Comparison of ENCODE assay signal across 25 cellular contexts in the genomic region with DNA sequence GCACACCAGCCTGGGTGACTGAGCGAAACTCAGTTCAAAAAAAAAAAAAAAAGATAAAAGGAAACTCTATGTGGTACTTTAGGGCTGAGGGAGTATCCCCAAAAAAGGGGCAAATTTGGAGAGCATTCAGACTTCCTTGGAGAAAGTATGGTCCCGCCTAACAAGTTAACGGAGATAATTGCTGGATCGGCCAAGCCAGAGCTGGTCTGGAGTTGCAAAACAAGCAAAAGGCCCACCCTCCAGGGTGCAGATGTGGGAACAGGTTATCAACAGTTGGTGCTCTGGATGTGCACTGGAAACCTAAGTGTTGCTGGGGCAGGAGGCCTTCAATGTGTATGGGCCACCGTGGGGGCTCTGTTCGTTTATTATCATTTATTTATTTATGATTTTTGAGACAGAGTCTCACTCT. TPM values are rescaled to one million over a fixed set of nuclear protein-coding genes. Genes with fewer than 3 reads are reported as not detected.
DNase-seq lines count a peak whose midpoint lies in the region; ATAC-seq, FAIRE-seq and TF ChIP-seq lines count a peak whose summit lies in the region.
"Had no signal": no experiment of that assay in that cellular context is flagged by ENCODE, and none has a peak within 500 bp of the region (broad histone marks: within the 10 kb centered on the region; RNA-seq: fewer than 3 reads in every experiment).

No MANE protein-coding gene starts in this region.

- H3K27ac ChIP-seq in A549 = no peak overlapping the region
- H3K27ac ChIP-seq in CD4-positive, CD25-positive, alpha-beta regulatory T cell (ENCODE audit: insufficient read depth, low read length, poor library complexity, severe bottlenecking) = no peak overlapping the region
- no peak overlapping the region for H3K27ac ChIP-seq in K562 (ENCODE audit: extremely low read depth, low read depth, low read length)
- no peak overlapping the region for H3K27ac ChIP-seq in naive thymus-derived CD4-positive, alpha-beta T cell (ENCODE audit: low read depth, low read length)
- H3K27ac ChIP-seq: C4-2B, Peyer's patch, transverse colon had no signal

- H3K36me3 ChIP-seq in CD4-positive, CD25-positive, alpha-beta regulatory T cell (ENCODE audit: control insufficient read depth, insufficient read depth, low read length) = peaks cover 22% of the 10 kb centered on the region
- H3K36me3 ChIP-seq in K562 (ENCODE audit: control insufficient read depth, insufficient read depth, low read length) = no peaks in the 10 kb centered on the region
- peaks cover 0 to 23% (median 8%) of the 10 kb centered on the region in 3 experiments for H3K36me3 ChIP-seq in naive thymus-derived CD4-positive, alpha-beta T cell (ENCODE audit: control insufficient read depth in 2 of 3, insufficient read depth in 3 of 3, low read length in 3 of 3)

- TF ChIP-seq CTCF in A549 (IDR thresholded peaks at IDR 0.05) = no peak
- TF ChIP-seq CTCF in K562 (IDR thresholded peaks at IDR 0.05 in 2 of 3, conservative IDR thresholded peaks at IDR 0.05 in 1 of 3; ENCODE audit: insufficient read depth in 2 of 3, low read depth in 1 of 3, low read length in 3 of 3) = no peak

- H3K36me3 Mint-ChIP-seq in CD4-positive, CD25-positive, alpha-beta regulatory T cell = peaks cover 10% of the 10 kb centered on the region
- H3K36me3 Mint-ChIP-seq in naive thymus-derived CD4-positive, alpha-beta T cell = peaks cover 0 to 11% (median 5%) of the 10 kb centered on the region in 5 donors
- H3K36me3 Mint-ChIP-seq: activated CD4-positive, alpha-beta memory T cell treated with anti-CD3 and anti-CD28 coated beads for 36 hours; activated naive CD8-positive, alpha-beta T cell had no signal

- ATAC-seq in A549 (no peak; a peak in 1 of 6 replicates), K562 (no peak), HG02970 (IDR thresholded peaks at IDR 0.05; ENCODE audit: low FRiP score, unreplicated experiment) (no peak), HG02840 (IDR thresholded peaks at IDR 0.05; ENCODE audit: low FRiP score, unreplicated experiment) (no peak), GM21390 (IDR thresholded peaks at IDR 0.05; ENCODE audit: unreplicated experiment) (no peak)
- no peak for ATAC-seq in CD4-positive, CD25-positive, alpha-beta regulatory T cell (ENCODE audit: low read depth in 2 of 2)
- no peak for ATAC-seq in naive thymus-derived CD4-positive, alpha-beta T cell

- DNase-seq in A549 (ENCODE audit: low read depth in 1 of 2, low spot score in 1 of 2) (no peak), K562 (ENCODE audit: extremely low read depth in 1 of 4, low spot score in 3 of 4) (no peak)
- peak in 1 of 3 donors; percentile 69 for DNase-seq in CD4-positive, CD25-positive, alpha-beta regulatory T cell
- DNase-seq in naive thymus-derived CD4-positive, alpha-beta T cell = no peak
- DNase-seq: activated CD4-positive, alpha-beta memory T cell treated with anti-CD3 and anti-CD28 coated beads for 36 hours; activated CD4-positive, CD25-positive, alpha-beta regulatory T cell treated with anti-CD3 and anti-CD28 coated beads, Interleukin-2, amount 50 U/mL, for 72 hours; activated CD8-positive, alpha-beta memory T cell treated with anti-CD3 and anti-CD28 coated beads, Interleukin-2, amount 50 U/mL, for 4 hours; NCI-H1105 treated with DMSO at 0.1 percent for 48 hours; NCI-H1930; NCI-H69; occipital lobe; Peyer's patch; stimulated activated CD4-positive, alpha-beta T cell treated with anti-CD3 and anti-CD28 coated beads, Interleukin-2, amount 100 ng/mL, for 24 hours; transverse colon had no signal

- WGBS in A549 (ENCODE audit: missing lambda C conversion rate) = 72% methylated on average over 6 of the region's 6 CpGs
- 26% methylated on average over 6 of the region's 6 CpGs for WGBS in K562 (ENCODE audit: insufficient coverage, low coverage, missing lambda C conversion rate)

- TF ChIP-seq EP300 in A549 (IDR thresholded peaks at IDR 0.05) = no peak
- no peak for TF ChIP-seq EP300 in K562 (IDR thresholded peaks at IDR 0.05; ENCODE audit: low read length)

- CTCF ChIA-PET in A549 (lab: Yijun Ruan, JAX) = interaction anchor here (0.7 to 2.1 kb wide), 12 partner anchors 8 to 63 kb away, joined by 3 to 13 read pairs (median 4); no protein-coding TSS in a partner anchor
- CTCF ChIA-PET in K562 (lab: Yijun Ruan, JAX; ENCODE audit: low intra/inter-chr PET ratio) = interaction anchor here (0.6 kb wide), 1 partner anchor 34 kb away, joined by 4 read pairs; no protein-coding TSS in a partner anchor
- CTCF ChIA-PET in naive thymus-derived CD4-positive, alpha-beta T cell (lab: Charles Lee) = interaction anchor here (0.7 to 2.3 kb wide), 3 partner anchors 8 to 361 kb away, joined by 5 to 6 read pairs (median 5); no protein-coding TSS in a partner anchor

- H3K4me3 ChIP-seq in A549 = no peak overlapping the region
- no peak overlapping the region for H3K4me3 ChIP-seq in CD4-positive, CD25-positive, alpha-beta regulatory T cell (ENCODE audit: low read depth, low read length)
- no peak overlapping the region for H3K4me3 ChIP-seq in K562
- H3K4me3 ChIP-seq in naive thymus-derived CD4-positive, alpha-beta T cell (ENCODE audit: low read length) = no peak overlapping the region
- H3K4me3 ChIP-seq: Peyer's patch, smooth muscle cell, transverse colon had no signal

- H3K9me3 ChIP-seq in A549 (no peaks in the 10 kb centered on the region), K562 (replicated peaks; ENCODE audit: control insufficient read depth, insufficient read depth, low read depth, low read length) (no peaks in the 10 kb centered on the region)
- no peaks in the 10 kb centered on the region for H3K9me3 ChIP-seq in CD4-positive, CD25-positive, alpha-beta regulatory T cell (ENCODE audit: control insufficient read depth in 2 of 2, low read length in 2 of 2)
- no peaks in the 10 kb centered on the region for H3K9me3 ChIP-seq in naive thymus-derived CD4-positive, alpha-beta T cell (ENCODE audit: control insufficient read depth in 2 of 3, low read length in 3 of 3)
- H3K9me3 ChIP-seq: Peyer's patch, transverse colon had no signal

- BruUV-seq in K562 (replicated peaks; lab: Mats Ljungman, UMichigan) = no TSS peak

- H3K4me1 ChIP-seq in A549 (peaks cover 39% of the 10 kb centered on the region), K562 (replicated peaks in 1 of 2; ENCODE audit: control insufficient read depth in 2 of 2, insufficient read depth in 2 of 2, low read length in 2 of 2) (peaks cover 15 to 44% of the 10 kb centered on the region in 2 experiments; a peak in 4 of 5 replicates)
- peaks cover 19% of the 10 kb centered on the region for H3K4me1 ChIP-seq in CD4-positive, CD25-positive, alpha-beta regulatory T cell (ENCODE audit: control insufficient read depth, insufficient read depth, low read length, poor library complexity, severe bottlenecking)
- H3K4me1 ChIP-seq in naive thymus-derived CD4-positive, alpha-beta T cell (ENCODE audit: control insufficient read depth in 2 of 2, insufficient read depth in 2 of 2, low read length in 2 of 2) = peaks cover 4 to 27% of the 10 kb centered on the region in 2 donors

- peak overlapping the region in 2 of 3 donors; percentile 65 to 86 for H3K27ac Mint-ChIP-seq in CD4-positive, CD25-positive, alpha-beta regulatory T cell
- peak overlapping the region in 5 of 9 donors; percentile 1 to 86 (median 64) for H3K27ac Mint-ChIP-seq in naive thymus-derived CD4-positive, alpha-beta T cell
- H3K27ac Mint-ChIP-seq: activated CD4-positive, alpha-beta memory T cell treated with anti-CD3 and anti-CD28 coated beads for 36 hours; activated naive CD8-positive, alpha-beta T cell; activated T-helper 2 cell treated with anti-CD3 and anti-CD28 coated beads, Interferon-gamma antibody, Interleukin-2, Interleukin-4, amounts not matched to agents 10 μg/mL and 5 μg/mL and 100 μg/mL, durations not matched to agents 14 hours and 24 hours and 36 hours had no signal

- no peak overlapping the region for H2AFZ ChIP-seq in K562 (ENCODE audit: low read depth, low read length)

- peak overlapping the region; percentile 29 to 98 (median 60) for H3K4me3 Mint-ChIP-seq in CD4-positive, CD25-positive, alpha-beta regulatory T cell
- H3K4me3 Mint-ChIP-seq in naive thymus-derived CD4-positive, alpha-beta T cell = peak overlapping the region in 2 of 10 donors; percentile 7 to 16
- H3K4me3 Mint-ChIP-seq: activated CD4-positive, alpha-beta memory T cell treated with anti-CD3 and anti-CD28 coated beads for 36 hours; activated naive CD8-positive, alpha-beta T cell; dendritic cell treated with granulocyte-macrophage colony-stimulating factor and Interleukin-4, amounts not matched to agents 40 ng/mL and 50 ng/mL, for 4 days had no signal

- intact Hi-C loops in K562 (cut with micrococcal nuclease) = no loop called here
- intact Hi-C loops in naive thymus-derived CD4-positive, alpha-beta T cell (cut with micrococcal nuclease) = loop anchor here in 1 of 2 donors (5.0 kb wide), 1 partner anchor 141 kb away; no protein-coding TSS in a partner anchor

- peaks cover 3% of the 10 kb centered on the region for H3K9me1 ChIP-seq in K562 (ENCODE audit: control insufficient read depth, insufficient read depth, low read length)

- peaks cover 31% of the 10 kb centered on the region for H3K27me3 Mint-ChIP-seq in CD4-positive, CD25-positive, alpha-beta regulatory T cell
- no peaks in the 10 kb centered on the region for H3K27me3 Mint-ChIP-seq in naive thymus-derived CD4-positive, alpha-beta T cell
- H3K27me3 Mint-ChIP-seq: activated CD4-positive, alpha-beta memory T cell treated with anti-CD3 and anti-CD28 coated beads for 36 hours; activated naive CD8-positive, alpha-beta T cell; dendritic cell treated with granulocyte-macrophage colony-stimulating factor and Interleukin-4, amounts not matched to agents 40 ng/mL and 50 ng/mL, for 4 days had no signal

- H3K27me3 ChIP-seq in CD4-positive, CD25-positive, alpha-beta regulatory T cell (ENCODE audit: control insufficient read depth, insufficient read depth, low read length) = no peaks in the 10 kb centered on the region
- H3K27me3 ChIP-seq in K562 (ENCODE audit: control insufficient read depth in 2 of 2, insufficient read depth in 2 of 2, low read length in 2 of 2) = no peaks in the 10 kb centered on the region
- H3K27me3 ChIP-seq in naive thymus-derived CD4-positive, alpha-beta T cell (ENCODE audit: control insufficient read depth in 2 of 2, insufficient read depth in 2 of 2, low read length in 2 of 2) = no peaks in the 10 kb centered on the region
- H3K27me3 ChIP-seq: Peyer's patch, transverse colon had no signal

- H3K4me1 Mint-ChIP-seq in CD4-positive, CD25-positive, alpha-beta regulatory T cell = peaks cover 0 to 37% (median 15%) of the 10 kb centered on the region in 4 donors
- H3K4me1 Mint-ChIP-seq in naive thymus-derived CD4-positive, alpha-beta T cell = peaks cover 10 to 28% (median 20%) of the 10 kb centered on the region in 7 donors

- FAIRE-seq in A549 (lab: Jason Lieb, UNC) (no peak), K562 (lab: Jason Lieb, UNC) (peak; percentile 48)
- FAIRE-seq: astrocyte, H54, TTC549 had no signal

- TF ChIP-seq POLR2A in A549 (IDR thresholded peaks at IDR 0.05; ENCODE audit: low read length) = no peak
- no peak for TF ChIP-seq POLR2A in K562 (conservative IDR thresholded peaks at IDR 0.05)

- H3K9me3 Mint-ChIP-seq in CD4-positive, CD25-positive, alpha-beta regulatory T cell = peaks cover 0 to 18% (median 0%) of the 10 kb centered on the region in 7 donors
- peaks cover 0 to 68% (median 0%) of the 10 kb centered on the region in 11 donors for H3K9me3 Mint-ChIP-seq in naive thymus-derived CD4-positive, alpha-beta T cell
- H3K9me3 Mint-ChIP-seq: activated CD4-positive, alpha-beta memory T cell treated with anti-CD3 and anti-CD28 coated beads for 36 hours; activated T-helper 2 cell treated with anti-CD3 and anti-CD28 coated beads, Interferon-gamma antibody, Interleukin-2, Interleukin-4, amounts not matched to agents 10 μg/mL and 5 μg/mL and 100 μg/mL, durations not matched to agents 14 hours and 24 hours and 36 hours; dendritic cell treated with granulocyte-macrophage colony-stimulating factor and Interleukin-4, amounts not matched to agents 40 ng/mL and 50 ng/mL, for 4 days had no signal

- no peak overlapping the region for H3K4me2 ChIP-seq in A549
- no peak overlapping the region for H3K4me2 ChIP-seq in K562 (ENCODE audit: insufficient read depth, low read length)
- H3K4me2 ChIP-seq: smooth muscle cell had no signal

- H4K20me1 ChIP-seq in K562 (replicated peaks; ENCODE audit: control insufficient read depth, insufficient read depth, low read length) = no peaks in the 10 kb centered on the region; the same call in 1 of the 2 replicates

- in situ Hi-C loops in K562 (cut with MboI) = loop anchor here (5.0 kb wide), 1 partner anchor 136 kb away; no protein-coding TSS in a partner anchor

- POLR2A ChIA-PET in A549 (lab: Yijun Ruan, JAX) = no interaction called here
- POLR2A ChIA-PET in K562 (lab: Yijun Ruan, JAX) = interaction anchor here (0.6 to 5.7 kb wide), 4 partner anchors 8 to 59 kb away, joined by 3 to 45 read pairs (median 6); a partner anchor contains a TSS
- POLR2A ChIA-PET in naive thymus-derived CD4-positive, alpha-beta T cell (lab: Charles Lee) = interaction anchor here (1.0 to 4.2 kb wide), 3 partner anchors 8 to 58 kb away, joined by 3 to 30 read pairs (median 3); a partner anchor contains a TSS

- no peak overlapping the region for H3K9ac ChIP-seq in K562 (ENCODE audit: insufficient read depth in 1 of 2, low read depth in 2 of 2, low read length in 2 of 2)

- TF ChIP-seq RAD21 in A549 (conservative IDR thresholded peaks at IDR 0.05 in 1 of 2, IDR thresholded peaks at IDR 0.05 in 1 of 2) (no peak), K562 (CRISPR knock-in tag; conservative IDR thresholded peaks at IDR 0.05 in 1 of 2, IDR thresholded peaks at IDR 0.05 in 1 of 2) (no peak)

- no peaks in the 10 kb centered on the region for H3K79me2 ChIP-seq in K562 (ENCODE audit: control insufficient read depth, insufficient read depth, low read length)

RNA-seq across cellular contexts. Expression of a gene that starts 2.8 kb away (rescaled TPM):
- polyA plus RNA-seq in A549 (2011; rRNA removed) = 0.34 and 0.63 TPM in 2 replicates
- 0.17 and 0.21 TPM in 2 replicates for polyA plus RNA-seq in A549 (2012; cell fraction: cytosol; rRNA removed)
- polyA plus RNA-seq in A549 (2012; cell fraction: nucleus; rRNA removed) = 2.2 and 2.4 TPM in 2 replicates
- 0.49 to 0.64 TPM (median 0.50 TPM) in 3 replicates for polyA plus RNA-seq in A549 (2017; fragmentation: RNase III; extraction: RNeasy Plus Mini Kit Qiagen cat#74134 plus additional on column Dnase treatment)
- 1.5 and 2.2 TPM in 2 replicates for polyA minus RNA-seq in A549 (2011; rRNA and poly(A)+ RNA removed)
- 26.5 TPM for total RNA-seq in CD4-positive, CD25-positive, alpha-beta regulatory T cell
- polyA plus RNA-seq in CD4-positive, CD25-positive, alpha-beta regulatory T cell = under 1 TPM in 3 of 4 donors, not detected in 1; 0.03 to 0.28 (median 0.16) TPM
- 0.35 and 0.67 TPM in 2 replicates for total RNA-seq in K562 (2011; cell fraction: chromatin; rRNA removed; ENCODE audit: low replicate concordance)
- 0.17 and 0.39 TPM in 2 replicates for total RNA-seq in K562 (2011; cell fraction: nucleolus; rRNA removed)
- total RNA-seq in K562 (2011; cell fraction: nucleoplasm; rRNA removed) = 0.29 and 0.38 TPM in 2 replicates
- total RNA-seq in K562 (2014; rRNA removed) = 0.04 and 0.05 TPM in 2 replicates
- 0.04 TPM in 1 of 2 replicates, not detected in the other for total RNA-seq in K562 (2014; rRNA removed; fragmentation: Illumina TruSeq; extraction: Trizol)
- total RNA-seq in K562 (2015; rRNA removed; fragmentation: Illumina TruSeq; extraction: Trizol) = 0.04 and 0.07 TPM in 2 replicates
- total RNA-seq in K562 (2021) = 0.07 and 0.16 TPM in 2 replicates
- polyA plus RNA-seq in K562 (2011; rRNA removed) = 0.01 and 0.03 TPM in 2 replicates
- polyA plus RNA-seq in K562 (2011; cell fraction: cytosol; rRNA removed) = 0.01 TPM in 1 of 2 replicates, not detected in the other
- polyA plus RNA-seq in K562 (2011; cell fraction: nucleus; rRNA removed) = 0.06 and 0.33 TPM in 2 replicates
- 0.05 and 0.35 TPM in 2 replicates for polyA plus RNA-seq in K562 (2012)
- polyA plus RNA-seq in K562 (2014; fragmentation: Illumina TruSeq; extraction: Trizol) = 0.01 and 0.03 TPM in 2 replicates
- polyA plus RNA-seq in K562 (2014; fragmentation: Nextera tagmentation; extraction: Ambion mirVana) = not detected
- polyA plus RNA-seq in K562 (2014; rRNA removed) = not detected in 2 replicates
- polyA minus RNA-seq in K562 (2011; rRNA and poly(A)+ RNA removed) = 0.21 TPM in 1 of 2 replicates, not detected in the other
- polyA minus RNA-seq in K562 (2011; cell fraction: cytosol; rRNA and poly(A)+ RNA removed) = not detected in 2 replicates
- 0.22 and 0.27 TPM in 2 replicates for polyA minus RNA-seq in K562 (2011; cell fraction: nucleus; rRNA and poly(A)+ RNA removed)
- 10 to 100 TPM in 2 of 5 experiments, 1 to 10 TPM in 3; 4.7 to 28.3 (median 9.1) TPM for total RNA-seq in naive thymus-derived CD4-positive, alpha-beta T cell
- polyA plus RNA-seq in naive thymus-derived CD4-positive, alpha-beta T cell = under 1 TPM; 0.19 to 0.24 TPM

RNA-seq across cellular contexts. Expression of a gene that starts 10.0 kb away (rescaled TPM):
- polyA plus RNA-seq in A549 (2011; rRNA removed) (52.9 and 68.9 TPM in 2 replicates), A549 (2017; fragmentation: RNase III; extraction: RNeasy Plus Mini Kit Qiagen cat#74134 plus additional on column Dnase treatment) (52.6 to 70.4 TPM (median 65.1 TPM) in 3 replicates), K562 (2011; rRNA removed) (74.2 and 83.0 TPM in 2 replicates), K562 (2014; fragmentation: Illumina TruSeq; extraction: Trizol) (42.3 and 63.5 TPM in 2 replicates), K562 (2014; fragmentation: Nextera tagmentation; extraction: Ambion mirVana) (10 to 100 TPM in 1 of 2 experiments, 1 to 10 TPM in 1; 6.4 to 11.8 TPM), K562 (2014; rRNA removed) (210 and 216 TPM in 2 replicates)
- polyA plus RNA-seq in A549 (2012; cell fraction: cytosol; rRNA removed) = 96.0 and 202 TPM in 2 replicates
- polyA plus RNA-seq in A549 (2012; cell fraction: nucleus; rRNA removed) = 69.5 and 147 TPM in 2 replicates
- polyA minus RNA-seq in A549 (2011; rRNA and poly(A)+ RNA removed) = 23.0 and 35.5 TPM in 2 replicates
- total RNA-seq in CD4-positive, CD25-positive, alpha-beta regulatory T cell = 1,564 TPM
- 10 to 100 TPM; 30.7 to 85.9 (median 58.8) TPM for polyA plus RNA-seq in CD4-positive, CD25-positive, alpha-beta regulatory T cell
- total RNA-seq in K562 (2011; cell fraction: chromatin; rRNA removed; ENCODE audit: low replicate concordance) = 31.7 and 143 TPM in 2 replicates
- 201 and 240 TPM in 2 replicates for total RNA-seq in K562 (2011; cell fraction: nucleolus; rRNA removed)
- 97.7 and 104 TPM in 2 replicates for total RNA-seq in K562 (2011; cell fraction: nucleoplasm; rRNA removed)
- total RNA-seq in K562 (2014; rRNA removed) (279 and 297 TPM in 2 replicates), K562 (2014; rRNA removed; fragmentation: Illumina TruSeq; extraction: Trizol) (17.4 and 22.6 TPM in 2 replicates), K562 (2015; rRNA removed; fragmentation: Illumina TruSeq; extraction: Trizol) (33.1 and 33.7 TPM in 2 replicates), K562 (2021) (245 and 286 TPM in 2 replicates)
- polyA plus RNA-seq in K562 (2011; cell fraction: cytosol; rRNA removed) = 93.8 and 405 TPM in 2 replicates
- polyA plus RNA-seq in K562 (2011; cell fraction: nucleus; rRNA removed) = 78.6 and 150 TPM in 2 replicates
- polyA plus RNA-seq in K562 (2012) = 73.8 and 111 TPM in 2 replicates
- polyA minus RNA-seq in K562 (2011; rRNA and poly(A)+ RNA removed) = 27.0 and 65.5 TPM in 2 replicates
- polyA minus RNA-seq in K562 (2011; cell fraction: cytosol; rRNA and poly(A)+ RNA removed) = 243 and 277 TPM in 2 replicates
- 89.5 and 108 TPM in 2 replicates for polyA minus RNA-seq in K562 (2011; cell fraction: nucleus; rRNA and poly(A)+ RNA removed)
- total RNA-seq in naive thymus-derived CD4-positive, alpha-beta T cell = 1,000 to 10,000 TPM in 2 of 5 experiments, 100 to 1,000 TPM in 3; 196 to 1,360 (median 279) TPM
- polyA plus RNA-seq in naive thymus-derived CD4-positive, alpha-beta T cell = 10 to 100 TPM; 29.0 to 67.3 TPM

RNA-seq across cellular contexts. Expression of a gene that starts 45.2 kb away (rescaled TPM):
- polyA plus RNA-seq in A549 (2011; rRNA removed) (0.25 and 0.54 TPM in 2 replicates), A549 (2017; fragmentation: RNase III; extraction: RNeasy Plus Mini Kit Qiagen cat#74134 plus additional on column Dnase treatment) (0.34 to 0.65 TPM (median 0.55 TPM) in 3 replicates), K562 (2011; rRNA removed) (0.60 and 0.81 TPM in 2 replicates), K562 (2014; fragmentation: Illumina TruSeq; extraction: Trizol) (0.06 and 0.24 TPM in 2 replicates), K562 (2014; fragmentation: Nextera tagmentation; extraction: Ambion mirVana) (under 1 TPM; 0.04 to 0.08 TPM), K562 (2014; rRNA removed) (0.81 and 0.89 TPM in 2 replicates)
- polyA plus RNA-seq in A549 (2012; cell fraction: cytosol; rRNA removed) = 0.33 and 0.53 TPM in 2 replicates
- 2.6 and 3.3 TPM in 2 replicates for polyA plus RNA-seq in A549 (2012; cell fraction: nucleus; rRNA removed)
- polyA minus RNA-seq in A549 (2011; rRNA and poly(A)+ RNA removed) = 0.21 TPM in 1 of 2 replicates, not detected in the other
- total RNA-seq in CD4-positive, CD25-positive, alpha-beta regulatory T cell = not detected
- not detected for polyA plus RNA-seq in CD4-positive, CD25-positive, alpha-beta regulatory T cell
- 1.9 and 5.1 TPM in 2 replicates for total RNA-seq in K562 (2011; cell fraction: chromatin; rRNA removed; ENCODE audit: low replicate concordance)
- 2.2 and 3.0 TPM in 2 replicates for total RNA-seq in K562 (2011; cell fraction: nucleolus; rRNA removed)
- 1.3 and 1.6 TPM in 2 replicates for total RNA-seq in K562 (2011; cell fraction: nucleoplasm; rRNA removed)
- total RNA-seq in K562 (2014; rRNA removed) (0.16 and 0.91 TPM in 2 replicates), K562 (2014; rRNA removed; fragmentation: Illumina TruSeq; extraction: Trizol) (0.11 and 0.29 TPM in 2 replicates), K562 (2015; rRNA removed; fragmentation: Illumina TruSeq; extraction: Trizol) (not detected in 2 replicates), K562 (2021) (0.29 and 0.45 TPM in 2 replicates)
- polyA plus RNA-seq in K562 (2011; cell fraction: cytosol; rRNA removed) = 0.83 and 0.88 TPM in 2 replicates
- 4.1 and 6.8 TPM in 2 replicates for polyA plus RNA-seq in K562 (2011; cell fraction: nucleus; rRNA removed)
- polyA plus RNA-seq in K562 (2012) = 0.17 and 0.22 TPM in 2 replicates
- 0.18 TPM in 1 of 2 replicates, not detected in the other for polyA minus RNA-seq in K562 (2011; rRNA and poly(A)+ RNA removed)
- 0.86 TPM in 1 of 2 replicates, not detected in the other for polyA minus RNA-seq in K562 (2011; cell fraction: cytosol; rRNA and poly(A)+ RNA removed)
- polyA minus RNA-seq in K562 (2011; cell fraction: nucleus; rRNA and poly(A)+ RNA removed) = 1.1 and 1.8 TPM in 2 replicates
- not detected for total RNA-seq in naive thymus-derived CD4-positive, alpha-beta T cell
- polyA plus RNA-seq in naive thymus-derived CD4-positive, alpha-beta T cell = not detected
- total RNA-seq: activated CD4-positive, alpha-beta memory T cell treated with anti-CD3 and anti-CD28 coated beads for 36 hours had no signal

RNA-seq across cellular contexts. Expression of a gene that starts 51.4 kb away (rescaled TPM):
- polyA plus RNA-seq in A549 (2011; rRNA removed) (106 and 154 TPM in 2 replicates), A549 (2017; fragmentation: RNase III; extraction: RNeasy Plus Mini Kit Qiagen cat#74134 plus additional on column Dnase treatment) (169 to 180 TPM (median 171 TPM) in 3 replicates), K562 (2011; rRNA removed) (188 and 201 TPM in 2 replicates), K562 (2014; fragmentation: Illumina TruSeq; extraction: Trizol) (126 and 203 TPM in 2 replicates), K562 (2014; fragmentation: Nextera tagmentation; extraction: Ambion mirVana) (10 to 100 TPM; 11.9 to 29.7 TPM), K562 (2014; rRNA removed) (674 and 746 TPM in 2 replicates)
- 311 and 362 TPM in 2 replicates for polyA plus RNA-seq in A549 (2012; cell fraction: cytosol; rRNA removed)
- polyA plus RNA-seq in A549 (2012; cell fraction: nucleus; rRNA removed) = 158 and 166 TPM in 2 replicates
- polyA minus RNA-seq in A549 (2011; rRNA and poly(A)+ RNA removed) = 51.2 and 54.0 TPM in 2 replicates
- 45.6 TPM for total RNA-seq in CD4-positive, CD25-positive, alpha-beta regulatory T cell
- 100 to 1,000 TPM; 101 to 118 (median 116) TPM for polyA plus RNA-seq in CD4-positive, CD25-positive, alpha-beta regulatory T cell
- 34.5 and 96.0 TPM in 2 replicates for total RNA-seq in K562 (2011; cell fraction: chromatin; rRNA removed; ENCODE audit: low replicate concordance)
- total RNA-seq in K562 (2011; cell fraction: nucleolus; rRNA removed) = 110 and 120 TPM in 2 replicates
- total RNA-seq in K562 (2011; cell fraction: nucleoplasm; rRNA removed) = 70.1 and 74.1 TPM in 2 replicates
- total RNA-seq in K562 (2014; rRNA removed) (763 and 822 TPM in 2 replicates), K562 (2014; rRNA removed; fragmentation: Illumina TruSeq; extraction: Trizol) (202 and 208 TPM in 2 replicates), K562 (2015; rRNA removed; fragmentation: Illumina TruSeq; extraction: Trizol) (273 and 275 TPM in 2 replicates), K562 (2021) (362 and 385 TPM in 2 replicates)
- polyA plus RNA-seq in K562 (2011; cell fraction: cytosol; rRNA removed) = 294 and 432 TPM in 2 replicates
- polyA plus RNA-seq in K562 (2011; cell fraction: nucleus; rRNA removed) = 206 and 249 TPM in 2 replicates
- polyA plus RNA-seq in K562 (2012) = 245 and 279 TPM in 2 replicates
- polyA minus RNA-seq in K562 (2011; rRNA and poly(A)+ RNA removed) = 38.4 and 39.9 TPM in 2 replicates
- 64.5 and 67.5 TPM in 2 replicates for polyA minus RNA-seq in K562 (2011; cell fraction: cytosol; rRNA and poly(A)+ RNA removed)
- polyA minus RNA-seq in K562 (2011; cell fraction: nucleus; rRNA and poly(A)+ RNA removed) = 48.1 and 57.9 TPM in 2 replicates
- total RNA-seq in naive thymus-derived CD4-positive, alpha-beta T cell = 100 to 1,000 TPM in 1 of 5 experiments, 10 to 100 TPM in 4; 45.3 to 131 (median 56.2) TPM
- polyA plus RNA-seq in naive thymus-derived CD4-positive, alpha-beta T cell = 100 to 1,000 TPM; 123 to 163 TPM
